1 cellular context compared by ENCODE assay signal in the genomic region with DNA sequence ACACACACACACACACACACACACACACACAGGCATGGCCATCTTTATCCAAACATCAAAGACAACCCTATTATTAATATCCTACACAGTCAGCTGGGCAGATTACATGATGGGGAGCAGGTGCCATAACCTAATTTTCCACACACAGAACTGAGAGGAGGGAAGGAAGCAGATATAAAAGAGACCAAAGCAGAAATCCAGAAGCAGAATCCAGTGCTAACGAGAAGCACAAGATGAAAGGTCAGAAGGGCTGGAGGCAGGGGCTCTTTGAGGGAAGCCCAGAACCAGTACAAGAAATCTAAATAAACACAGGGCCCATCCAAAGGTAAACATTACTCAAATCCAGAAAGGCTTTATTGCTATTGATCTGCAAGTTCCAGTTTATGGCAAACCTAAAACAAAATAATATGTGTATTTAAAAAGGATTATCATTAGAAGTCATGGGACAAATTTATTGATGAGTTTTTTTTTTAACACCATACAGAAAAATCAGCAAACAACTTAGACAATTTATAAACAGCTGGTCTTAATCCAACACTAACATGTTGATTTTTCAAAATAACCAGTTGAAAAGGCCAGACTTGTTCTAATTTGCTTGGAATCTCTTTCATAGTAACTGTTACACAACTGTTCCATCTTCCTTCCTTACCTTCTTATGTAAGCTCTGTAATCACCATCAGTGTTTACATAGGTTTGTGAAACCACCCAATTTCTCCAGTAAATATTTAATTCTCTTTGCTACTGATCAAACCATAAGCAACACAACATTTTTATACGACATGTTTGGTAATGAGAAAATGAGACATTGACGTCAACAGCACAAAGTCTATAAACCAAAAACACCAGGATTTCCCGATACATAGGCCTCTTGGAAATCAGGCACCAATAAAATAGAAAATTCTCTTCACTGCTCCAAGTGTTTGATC.
TF ChIP-seq lines count a peak whose summit lies in the region.

No MANE protein-coding gene starts in this region.

TF ChIP-seq in HepG2, 621 proteins besides CTCF, POLR2A, EP300 and RAD21 (continued from another document and continues in another):
- TF ChIP-seq IKZF4 (CRISPR knock-in tag; IDR thresholded peaks at IDR 0.05; ENCODE audit: borderline replicate concordance, low read depth, not compliant biosample characterization) = no peak
- no peak for TF ChIP-seq HOXA7 (CRISPR knock-in tag; IDR thresholded peaks at IDR 0.05)
- TF ChIP-seq KDM3A (CRISPR knock-in tag; IDR thresholded peaks at IDR 0.05; ENCODE audit: low read depth) = peak; percentile 83
- TF ChIP-seq, protein P1, sequence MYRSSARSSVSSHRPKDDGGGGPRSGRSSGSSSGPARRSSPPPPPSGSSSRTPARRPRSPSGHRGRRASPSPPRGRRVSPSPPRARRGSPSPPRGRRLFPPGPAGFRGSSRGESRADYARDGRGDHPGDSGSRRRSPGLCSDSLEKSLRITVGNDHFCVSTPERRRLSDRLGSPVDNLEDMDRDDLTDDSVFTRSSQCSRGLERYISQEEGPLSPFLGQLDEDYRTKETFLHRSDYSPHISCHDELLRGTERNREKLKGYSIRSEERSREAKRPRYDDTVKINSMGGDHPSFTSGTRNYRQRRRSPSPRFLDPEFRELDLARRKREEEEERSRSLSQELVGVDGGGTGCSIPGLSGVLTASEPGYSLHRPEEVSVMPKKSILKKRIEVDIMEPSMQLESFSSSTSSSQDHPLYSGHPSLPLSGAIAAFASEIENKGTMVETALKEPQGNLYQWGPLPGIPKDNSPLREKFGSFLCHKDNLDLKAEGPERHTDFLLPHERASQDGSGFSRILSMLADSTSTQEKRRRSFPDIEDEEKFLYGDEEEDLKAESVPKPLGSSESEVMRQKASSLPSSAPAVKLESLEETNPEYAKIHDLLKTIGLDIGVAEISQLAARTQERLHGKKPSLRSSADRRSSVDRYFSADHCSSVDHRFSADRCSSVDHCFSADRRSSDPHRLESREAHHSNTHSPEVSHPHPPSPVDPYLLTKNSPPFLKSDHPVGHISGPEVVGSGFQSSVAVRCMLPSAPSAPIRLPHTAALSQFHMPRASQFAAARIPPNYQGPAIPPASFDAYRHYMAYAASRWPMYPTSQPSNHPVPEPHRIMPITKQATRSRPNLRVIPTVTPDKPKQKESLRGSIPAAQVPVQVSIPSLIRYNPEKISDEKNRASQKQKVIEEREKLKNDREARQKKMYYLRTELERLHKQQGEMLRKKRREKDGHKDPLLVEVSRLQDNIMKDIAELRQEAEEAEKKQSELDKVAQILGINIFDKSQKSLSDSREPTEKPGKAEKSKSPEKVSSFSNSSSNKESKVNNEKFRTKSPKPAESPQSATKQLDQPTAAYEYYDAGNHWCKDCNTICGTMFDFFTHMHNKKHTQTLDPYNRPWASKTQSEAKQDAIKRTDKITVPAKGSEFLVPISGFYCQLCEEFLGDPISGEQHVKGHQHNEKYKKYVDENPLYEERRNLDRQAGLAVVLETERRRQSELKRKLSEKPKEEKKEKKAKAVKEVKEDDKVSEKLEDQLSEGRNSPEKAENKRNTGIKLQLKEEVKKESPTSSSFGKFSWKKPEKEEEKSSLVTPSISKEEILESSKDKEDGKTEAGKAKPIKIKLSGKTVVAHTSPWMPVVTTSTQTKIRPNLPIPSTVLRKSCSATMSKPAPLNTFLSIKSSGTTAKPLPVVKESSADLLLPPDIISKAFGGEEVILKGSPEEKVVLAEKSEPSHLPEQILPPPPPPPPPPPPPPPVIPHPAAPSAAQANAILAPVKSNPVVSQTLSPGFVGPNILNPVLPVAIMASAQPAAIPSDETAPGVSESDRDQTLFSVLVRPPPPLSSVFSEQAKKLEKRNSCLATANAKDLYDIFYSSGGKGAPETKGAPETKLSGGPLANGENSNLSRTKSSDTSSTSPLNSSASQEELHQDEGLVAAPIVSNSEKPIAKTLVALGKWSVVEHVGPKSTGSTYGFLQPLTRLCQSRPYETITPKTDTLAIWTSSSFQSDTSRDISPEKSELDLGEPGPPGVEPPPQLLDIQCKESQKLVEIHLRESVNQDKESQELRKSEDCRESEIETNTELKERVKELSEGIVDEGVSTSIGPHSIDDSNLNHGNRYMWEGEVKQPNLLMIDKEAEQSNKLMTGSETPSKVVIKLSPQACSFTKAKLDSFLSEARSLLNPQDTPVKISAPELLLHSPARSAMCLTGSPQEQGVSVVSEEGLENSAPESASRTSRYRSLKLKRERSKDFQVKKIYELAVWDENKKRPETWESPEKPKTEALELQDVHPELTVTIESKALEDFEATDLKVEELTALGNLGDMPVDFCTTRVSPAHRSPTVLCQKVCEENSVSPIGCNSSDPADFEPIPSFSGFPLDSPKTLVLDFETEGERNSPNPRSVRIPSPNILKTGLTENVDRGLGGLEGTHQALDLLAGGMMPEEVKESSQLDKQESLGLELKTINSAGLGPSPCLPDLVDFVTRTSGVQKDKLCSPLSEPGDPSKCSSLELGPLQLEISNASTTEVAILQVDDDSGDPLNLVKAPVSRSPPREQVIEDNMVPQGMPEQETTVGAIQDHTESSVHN (CRISPR knock-in tag; IDR thresholded peaks at IDR 0.05) = no peak
- peak; percentile 78; the same call in 1 of the 2 replicates for TF ChIP-seq ZNF264 (CRISPR knock-in tag; IDR thresholded peaks at IDR 0.05)
- TF ChIP-seq DPF2 (CRISPR knock-in tag; IDR thresholded peaks at IDR 0.05; ENCODE audit: borderline replicate concordance, low read depth) = peak; percentile 94
- TF ChIP-seq ZNF83 (CRISPR knock-in tag; IDR thresholded peaks at IDR 0.05; ENCODE audit: borderline replicate concordance) = no peak
- TF ChIP-seq ZNF660 (CRISPR knock-in tag; IDR thresholded peaks at IDR 0.05; ENCODE audit: borderline replicate concordance, low read depth) = no peak
- no peak for TF ChIP-seq ZC3H13 (CRISPR knock-in tag; IDR thresholded peaks at IDR 0.05)
- TF ChIP-seq JUNB (CRISPR knock-in tag; IDR thresholded peaks at IDR 0.05; ENCODE audit: borderline replicate concordance) = peak; percentile 24; the same call in 1 of the 2 replicates
- TF ChIP-seq ZNF558 (CRISPR knock-in tag; IDR thresholded peaks at IDR 0.05; ENCODE audit: borderline replicate concordance) = no peak
- TF ChIP-seq ZNF709 (CRISPR knock-in tag; IDR thresholded peaks at IDR 0.05) = no peak
- TF ChIP-seq PHB2 (IDR thresholded peaks at IDR 0.05; ENCODE audit: partially characterized antibody) = no peak
- no peak for TF ChIP-seq HES4 (CRISPR knock-in tag; IDR thresholded peaks at IDR 0.05; ENCODE audit: borderline replicate concordance)
- TF ChIP-seq TCF7 (IDR thresholded peaks at IDR 0.05; ENCODE audit: low read depth) = peak; percentile 74
- no peak for TF ChIP-seq ZNF570 (CRISPR knock-in tag; IDR thresholded peaks at IDR 0.05; ENCODE audit: borderline replicate concordance)
- no peak; the same call in 1 of the 2 replicates for TF ChIP-seq STAT5B (CRISPR knock-in tag; IDR thresholded peaks at IDR 0.05)
- no peak; the same call in 1 of the 2 replicates for TF ChIP-seq ZNF816 (CRISPR knock-in tag; IDR thresholded peaks at IDR 0.05; ENCODE audit: borderline replicate concordance)
- no peak for TF ChIP-seq HNRNPLL (IDR thresholded peaks at IDR 0.05; ENCODE audit: low read depth, low read length, poor library complexity, severe bottlenecking)
- peak; percentile 66; the same call in 1 of the 2 replicates for TF ChIP-seq IKZF5 (CRISPR knock-in tag; IDR thresholded peaks at IDR 0.05)
- TF ChIP-seq SNAPC4 (CRISPR knock-in tag; IDR thresholded peaks at IDR 0.05) = no peak
- TF ChIP-seq NR2F1 (CRISPR knock-in tag; IDR thresholded peaks at IDR 0.05) = peak; percentile 65 to 70
- no peak for TF ChIP-seq SIN3B (IDR thresholded peaks at IDR 0.05; ENCODE audit: low read length)
- TF ChIP-seq FOXA3 (CRISPR knock-in tag; IDR thresholded peaks at IDR 0.05) = peak; percentile 98
- TF ChIP-seq, protein P2, sequence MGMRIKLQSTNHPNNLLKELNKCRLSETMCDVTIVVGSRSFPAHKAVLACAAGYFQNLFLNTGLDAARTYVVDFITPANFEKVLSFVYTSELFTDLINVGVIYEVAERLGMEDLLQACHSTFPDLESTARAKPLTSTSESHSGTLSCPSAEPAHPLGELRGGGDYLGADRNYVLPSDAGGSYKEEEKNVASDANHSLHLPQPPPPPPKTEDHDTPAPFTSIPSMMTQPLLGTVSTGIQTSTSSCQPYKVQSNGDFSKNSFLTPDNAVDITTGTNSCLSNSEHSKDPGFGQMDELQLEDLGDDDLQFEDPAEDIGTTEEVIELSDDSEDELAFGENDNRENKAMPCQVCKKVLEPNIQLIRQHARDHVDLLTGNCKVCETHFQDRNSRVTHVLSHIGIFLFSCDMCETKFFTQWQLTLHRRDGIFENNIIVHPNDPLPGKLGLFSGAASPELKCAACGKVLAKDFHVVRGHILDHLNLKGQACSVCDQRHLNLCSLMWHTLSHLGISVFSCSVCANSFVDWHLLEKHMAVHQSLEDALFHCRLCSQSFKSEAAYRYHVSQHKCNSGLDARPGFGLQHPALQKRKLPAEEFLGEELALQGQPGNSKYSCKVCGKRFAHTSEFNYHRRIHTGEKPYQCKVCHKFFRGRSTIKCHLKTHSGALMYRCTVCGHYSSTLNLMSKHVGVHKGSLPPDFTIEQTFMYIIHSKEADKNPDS (CRISPR knock-in tag; IDR thresholded peaks at IDR 0.05) = peak; percentile 44; the same call in 1 of the 2 replicates
- no peak for TF ChIP-seq BORCS8-MEF2B (CRISPR knock-in tag; IDR thresholded peaks at IDR 0.05)
- TF ChIP-seq, protein P3, sequence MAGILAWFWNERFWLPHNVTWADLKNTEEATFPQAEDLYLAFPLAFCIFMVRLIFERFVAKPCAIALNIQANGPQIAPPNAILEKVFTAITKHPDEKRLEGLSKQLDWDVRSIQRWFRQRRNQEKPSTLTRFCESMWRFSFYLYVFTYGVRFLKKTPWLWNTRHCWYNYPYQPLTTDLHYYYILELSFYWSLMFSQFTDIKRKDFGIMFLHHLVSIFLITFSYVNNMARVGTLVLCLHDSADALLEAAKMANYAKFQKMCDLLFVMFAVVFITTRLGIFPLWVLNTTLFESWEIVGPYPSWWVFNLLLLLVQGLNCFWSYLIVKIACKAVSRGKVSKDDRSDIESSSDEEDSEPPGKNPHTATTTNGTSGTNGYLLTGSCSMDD (CRISPR knock-in tag; IDR thresholded peaks at IDR 0.05) = no peak
- TF ChIP-seq, protein P4, sequence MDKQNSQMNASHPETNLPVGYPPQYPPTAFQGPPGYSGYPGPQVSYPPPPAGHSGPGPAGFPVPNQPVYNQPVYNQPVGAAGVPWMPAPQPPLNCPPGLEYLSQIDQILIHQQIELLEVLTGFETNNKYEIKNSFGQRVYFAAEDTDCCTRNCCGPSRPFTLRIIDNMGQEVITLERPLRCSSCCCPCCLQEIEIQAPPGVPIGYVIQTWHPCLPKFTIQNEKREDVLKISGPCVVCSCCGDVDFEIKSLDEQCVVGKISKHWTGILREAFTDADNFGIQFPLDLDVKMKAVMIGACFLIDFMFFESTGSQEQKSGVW (CRISPR knock-in tag; IDR thresholded peaks at IDR 0.05; ENCODE audit: borderline replicate concordance) = no peak
- no peak for TF ChIP-seq FOXC1 (CRISPR knock-in tag; IDR thresholded peaks at IDR 0.05; ENCODE audit: borderline replicate concordance)
- 0 out of 2 replicates have a peak, but pooled peaks have one; percentile 24 for TF ChIP-seq ZNF121 (CRISPR knock-in tag; IDR thresholded peaks at IDR 0.05)
- TF ChIP-seq ZEB1 (IDR thresholded peaks at IDR 0.05; ENCODE audit: insufficient replicate concordance, low read depth) = no peak
- no peak for TF ChIP-seq PAWR (CRISPR knock-in tag; IDR thresholded peaks at IDR 0.05; ENCODE audit: borderline replicate concordance)
- no peak for TF ChIP-seq ZNF850 (CRISPR knock-in tag; conservative IDR thresholded peaks at IDR 0.05)
- TF ChIP-seq, protein P5, sequence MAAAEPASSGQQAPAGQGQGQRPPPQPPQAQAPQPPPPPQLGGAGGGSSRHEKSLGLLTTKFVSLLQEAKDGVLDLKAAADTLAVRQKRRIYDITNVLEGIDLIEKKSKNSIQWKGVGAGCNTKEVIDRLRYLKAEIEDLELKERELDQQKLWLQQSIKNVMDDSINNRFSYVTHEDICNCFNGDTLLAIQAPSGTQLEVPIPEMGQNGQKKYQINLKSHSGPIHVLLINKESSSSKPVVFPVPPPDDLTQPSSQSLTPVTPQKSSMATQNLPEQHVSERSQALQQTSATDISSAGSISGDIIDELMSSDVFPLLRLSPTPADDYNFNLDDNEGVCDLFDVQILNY (CRISPR knock-in tag; conservative IDR thresholded peaks at IDR 0.05) = no peak
- 0 out of 2 replicates have a peak, but pooled peaks have one; percentile 8 for TF ChIP-seq JUN (CRISPR knock-in tag; IDR thresholded peaks at IDR 0.05)
- TF ChIP-seq PAF1 (CRISPR knock-in tag; IDR thresholded peaks at IDR 0.05) = no peak
- TF ChIP-seq ZFAT (CRISPR knock-in tag; conservative IDR thresholded peaks at IDR 0.05) = no peak
- TF ChIP-seq SMAD3 (CRISPR knock-in tag; IDR thresholded peaks at IDR 0.05) = peak; percentile 96
- TF ChIP-seq HNRNPK (IDR thresholded peaks at IDR 0.05; ENCODE audit: low read depth, low read length, poor library complexity, severe bottlenecking) = no peak
